Comparison of ENCODE assay signal across 16 cellular contexts in genomic region chr3:82800248-82800647, GRCh38.
A peak's percentile ranks its signal among the peaks of the same experiment; 100 is the strongest.
DNase-seq lines count a peak whose midpoint lies in the region; TF ChIP-seq lines count a peak whose summit lies in the region.
"Had no signal": no experiment of that assay in that cellular context is flagged by ENCODE, and none has a peak within 500 bp of the region (broad histone marks: within the 10 kb centered on the region; RNA-seq: fewer than 3 reads in every experiment).

No MANE protein-coding gene starts in this region.

- no peaks in the 10 kb centered on the region for H4K20me1 ChIP-seq in SU-DHL-6 (ENCODE audit: low read depth, low read length)
- H4K20me1 ChIP-seq: BLaER1 treated with 17β-estradiol and CSF1 and Interleukin-3, amounts not matched to agents 10 nM and 100 nM had no signal

- H3K4me2 ChIP-seq in SU-DHL-6 (ENCODE audit: low read depth, low read length, poor library complexity, severe bottlenecking) = no peak overlapping the region
- H3K4me2 ChIP-seq: A549; BLaER1 treated with 17β-estradiol and CSF1 and Interleukin-3, amounts not matched to agents 10 nM and 100 nM had no signal

- H3F3A ChIP-seq in SU-DHL-6 (ENCODE audit: insufficient read depth) = no peaks in the 10 kb centered on the region

- H3K4me3 ChIP-seq in SU-DHL-6 (ENCODE audit: insufficient read depth, low read length, poor library complexity, severe bottlenecking) = no peak overlapping the region
- H3K4me3 ChIP-seq in retinal pigment epithelial cell (ENCODE audit: low read length) = no peak overlapping the region
- H3K4me3 ChIP-seq: A549; BLaER1 treated with 17β-estradiol and CSF1 and Interleukin-3, amounts not matched to agents 10 nM and 100 nM had no signal

- H3K9ac ChIP-seq in SU-DHL-6 (ENCODE audit: low read length) = no peak overlapping the region
- H3K9ac ChIP-seq: BLaER1 treated with 17β-estradiol and CSF1 and Interleukin-3, amounts not matched to agents 10 nM and 100 nM had no signal

- DNase-seq in DMS 273 (lab: John Stamatoyannopoulos, UW; ENCODE audit: unreplicated experiment) (peak; percentile 0), DMS 273 treated with DMSO at 0.1 percent for 48 hours (lab: John Stamatoyannopoulos, UW) (no peak), retinal pigment epithelial cell (ENCODE audit: low read depth) (peak; percentile 5), glomerular visceral epithelial cell (ENCODE audit: extremely low spot score) (no peak)
- DNase-seq: AML-193; Caco-2; Calu3; CD4-positive, alpha-beta T cell; CD8-positive, alpha-beta T cell; DMS79 treated with DMSO at 0.1 percent for 48 hours; GF-D8 had no signal

- H2AFZ ChIP-seq in SU-DHL-6 (ENCODE audit: low read depth, low read length, severe bottlenecking) = peak overlapping the region; percentile 33

- no peaks in the 10 kb centered on the region for H3K9me2 ChIP-seq in SU-DHL-6 (replicated peaks; ENCODE audit: insufficient read depth, low read length)

- H3K27me3 ChIP-seq in SU-DHL-6 (ENCODE audit: low read length) = no peaks in the 10 kb centered on the region
- H3K27me3 ChIP-seq: BLaER1 treated with 17β-estradiol and CSF1 and Interleukin-3, amounts not matched to agents 10 nM and 100 nM had no signal

- H3K36me3 ChIP-seq in SU-DHL-6 (ENCODE audit: low read length) = no peaks in the 10 kb centered on the region
- H3K36me3 ChIP-seq: BLaER1 treated with 17β-estradiol and CSF1 and Interleukin-3, amounts not matched to agents 10 nM and 100 nM had no signal

- no peaks in the 10 kb centered on the region; the same call in 1 of the 2 replicates for H3K9me3 ChIP-seq in SU-DHL-6 (ENCODE audit: insufficient read depth, low read length)
- H3K9me3 ChIP-seq: A549; BLaER1 treated with 17β-estradiol and CSF1 and Interleukin-3, amounts not matched to agents 10 nM and 100 nM; Caco-2 had no signal

- no peak for TF ChIP-seq CTCF in SU-DHL-6 (IDR thresholded peaks at IDR 0.05; ENCODE audit: insufficient read depth, low read length, poor library complexity, severe bottlenecking)
- no peak for TF ChIP-seq CTCF in retinal pigment epithelial cell (conservative IDR thresholded peaks at IDR 0.05; ENCODE audit: low read depth, low read length)

- H3K79me2 ChIP-seq in SU-DHL-6 (ENCODE audit: insufficient read depth, low read length) = no peaks in the 10 kb centered on the region

- H3K27ac ChIP-seq in SU-DHL-6 (ENCODE audit: low read depth, low read length) = no peak overlapping the region
- H3K27ac ChIP-seq: 22Rv1; A549; BLaER1 treated with 17β-estradiol and CSF1 and Interleukin-3, amounts not matched to agents 10 nM and 100 nM; C4-2B had no signal

Comparison
In these comparisons a context has a peak if more than half of its experiments do, and no peak if none do; other contexts are left out.
1. DNase-seq: peak in DMS 273 (single experiment) and retinal pigment epithelial cell (single experiment); none in DMS 273 treated with DMSO at 0.1 percent for 48 hours (single experiment) and glomerular visceral epithelial cell (single experiment).